Comparison of ENCODE assay signal across 8 cellular contexts in genomic region chr2:112646102-112646719, GRCh38. TPM values are rescaled to one million over a fixed set of nuclear protein-coding genes. Genes with fewer than 3 reads are reported as not detected.
A peak's percentile ranks its signal among the peaks of the same experiment; 100 is the strongest.
DNase-seq lines count a peak whose midpoint lies in the region; ATAC-seq, FAIRE-seq and TF ChIP-seq lines count a peak whose summit lies in the region.

No MANE protein-coding gene starts in this region.

- DNase-seq in MG63 (no peak), fibroblast of pulmonary artery (ENCODE audit: low read depth) (no peak), ovary (peak in 1 of 5 donors; percentile 71), GM10266 (ENCODE audit: extremely low spot score) (no peak), frontal cortex (ENCODE audit: low spot score in 2 of 2) (no peak)
- peak; percentile 61 for DNase-seq in activated CD8-positive, alpha-beta T cell treated with anti-CD3 and anti-CD28 coated beads, Interleukin-2, amount 10 ng/mL, durations not matched to agents 7 days and 5 days

- no peak for FAIRE-seq in frontal cortex (lab: Jason Lieb, UNC)

- CTCF ChIA-PET in activated CD8-positive, alpha-beta T cell treated with anti-CD3 and anti-CD28 coated beads, Interleukin-2, amount 10 ng/mL, durations not matched to agents 7 days and 5 days (lab: Charles Lee), result interaction anchor here (0.7 to 6.3 kb wide), 11 partner anchors 13 to 106 kb away, joined by 3 to 133 read pairs (median 7); no protein-coding TSS in a partner anchor

- intact Hi-C loops in ovary (cut with DNase I), result loop anchor here in 1 of 4 donors (5.0 kb wide), 1 partner anchor 164 kb away; the partner anchor contains the start of gene TTL

- peak overlapping the region; percentile 85 for H3K27ac Mint-ChIP-seq in activated CD8-positive, alpha-beta T cell treated with anti-CD3 and anti-CD28 coated beads, Interleukin-2, amount 10 ng/mL, durations not matched to agents 7 days and 5 days

- H3K9ac ChIP-seq in ES-I3 (ENCODE audit: low read depth, low read length), result peak overlapping the region; percentile 97

- peaks cover 65% of the 10 kb centered on the region for H3K4me1 Mint-ChIP-seq in activated CD8-positive, alpha-beta T cell treated with anti-CD3 and anti-CD28 coated beads, Interleukin-2, amount 10 ng/mL, durations not matched to agents 7 days and 5 days (ENCODE audit: low read depth)

- no peaks in the 10 kb centered on the region for H3K9me3 Mint-ChIP-seq in activated CD8-positive, alpha-beta T cell treated with anti-CD3 and anti-CD28 coated beads, Interleukin-2, amount 10 ng/mL, durations not matched to agents 7 days and 5 days (ENCODE audit: insufficient read depth)

- no peak for TF ChIP-seq POLR2A in ovary (IDR thresholded peaks at IDR 0.05)

- H3K27me3 Mint-ChIP-seq in activated CD8-positive, alpha-beta T cell treated with anti-CD3 and anti-CD28 coated beads, Interleukin-2, amount 10 ng/mL, durations not matched to agents 7 days and 5 days (ENCODE audit: low read depth), result peaks cover 3% of the 10 kb centered on the region

- POLR2A ChIA-PET in activated CD8-positive, alpha-beta T cell treated with anti-CD3 and anti-CD28 coated beads, Interleukin-2, amount 10 ng/mL, durations not matched to agents 7 days and 5 days (lab: Charles Lee), result interaction anchor here (0.5 to 4.6 kb wide), 10 partner anchors 8 to 1034 kb away, joined by 3 to 45 read pairs (median 6); no protein-coding TSS in a partner anchor

- H3K4me3 Mint-ChIP-seq in activated CD8-positive, alpha-beta T cell treated with anti-CD3 and anti-CD28 coated beads, Interleukin-2, amount 10 ng/mL, durations not matched to agents 7 days and 5 days, result peak overlapping the region; percentile 92

- WGBS in ovary, 3 donors, result 1% methylated on average over 52 to 69 of the region's 69 CpGs

- TF ChIP-seq EP300 in ovary (IDR thresholded peaks at IDR 0.05), result no peak

- H3K9me3 ChIP-seq in ES-I3 (ENCODE audit: control insufficient read depth, insufficient read depth, low read length) (no peaks in the 10 kb centered on the region), MG63 (no peaks in the 10 kb centered on the region), ovary (no peaks in the 10 kb centered on the region)

- no peaks in the 10 kb centered on the region for H3K27me3 ChIP-seq in MG63
- H3K27me3 ChIP-seq in ovary, result no peaks in the 10 kb centered on the region

- peak; percentile 26 for ATAC-seq in GM21717 (IDR thresholded peaks at IDR 0.05; ENCODE audit: unreplicated experiment)
- ATAC-seq in activated CD8-positive, alpha-beta T cell treated with anti-CD3 and anti-CD28 coated beads, Interleukin-2, amount 10 ng/mL, durations not matched to agents 7 days and 5 days, result no peak

- H3K4me1 ChIP-seq in ES-I3 (ENCODE audit: insufficient read depth, low read length), result peaks cover 15% of the 10 kb centered on the region
- H3K4me1 ChIP-seq in ovary (ENCODE audit: insufficient read depth), result peaks cover 4% of the 10 kb centered on the region

- peak overlapping the region; percentile 92 for H3K4me3 ChIP-seq in MG63
- H3K4me3 ChIP-seq in fibroblast of pulmonary artery (replicated peaks; ENCODE audit: low read depth, low read length), result peak overlapping the region; percentile 82
- peak overlapping the region; percentile 72 for H3K4me3 ChIP-seq in ovary

- peaks cover 48% of the 10 kb centered on the region for H3K36me3 Mint-ChIP-seq in activated CD8-positive, alpha-beta T cell treated with anti-CD3 and anti-CD28 coated beads, Interleukin-2, amount 10 ng/mL, durations not matched to agents 7 days and 5 days (ENCODE audit: low read depth)

- TF ChIP-seq CTCF in fibroblast of pulmonary artery (IDR thresholded peaks at IDR 0.05; ENCODE audit: low read length, missing control alignments) (no peak), ovary (IDR thresholded peaks at IDR 0.05) (peak in 1 of 3 donors; percentile 14), GM10266 (IDR thresholded peaks at IDR 0.05; ENCODE audit: control insufficient read depth, insufficient read depth, low read depth, missing control alignments) (no peak)

- H3K36me3 ChIP-seq in ES-I3 (ENCODE audit: insufficient read depth, low read length) (peaks cover 33% of the 10 kb centered on the region), MG63 (peaks cover 43% of the 10 kb centered on the region), ovary (no peaks in the 10 kb centered on the region)

- peak overlapping the region; percentile 86 to 89 for H3K27ac ChIP-seq in ovary

RNA-seq across cellular contexts. Expression of gene SLC20A1, which starts 0.5 kb away (rescaled TPM):
- total RNA-seq in MG63 (2014; rRNA removed; shearing (Covaris generic); ENCODE audit: low replicate concordance), result 117 and 129 TPM in 2 replicates
- total RNA-seq in activated CD8-positive, alpha-beta T cell treated with anti-CD3 and anti-CD28 coated beads, Interleukin-2, amount 10 ng/mL, durations not matched to agents 7 days and 5 days, result 100 to 1,000 TPM; 115 to 120 TPM
- total RNA-seq in ovary (10 to 100 TPM; 13.1 to 49.9 (median 19.9) TPM), frontal cortex (21.6 TPM)
- 10 to 100 TPM in 1 of 2 donors, 1 to 10 TPM in 1; 8.2 to 21.8 TPM for polyA plus RNA-seq in ovary
